Comparison of ENCODE assay signal across 7 cellular contexts in genomic region chr6:57267586-57268293, GRCh38. TPM values are rescaled to one million over a fixed set of nuclear protein-coding genes. Genes with fewer than 3 reads are reported as not detected.
DNase-seq lines count a peak whose midpoint lies in the region; ATAC-seq, FAIRE-seq and TF ChIP-seq lines count a peak whose summit lies in the region.

No MANE protein-coding gene starts in this region.

- POLR2A ChIA-PET in T-cell (lab: Charles Lee) = no interaction called here

- no peaks in the 10 kb centered on the region for H3K36me3 ChIP-seq in muscle layer of colon (ENCODE audit: insufficient read depth, low read length)
- H3K36me3 ChIP-seq in upper lobe of left lung = no peaks in the 10 kb centered on the region

- no peak for TF ChIP-seq EP300 in upper lobe of left lung (IDR thresholded peaks at IDR 0.05)

- no peaks in the 10 kb centered on the region for H3K36me3 Mint-ChIP-seq in T-cell

- ATAC-seq in T-cell (replicated peaks in 1 of 4) = peak in 1 of 4 experiments; percentile 42
- ATAC-seq in upper lobe of left lung (ENCODE audit: low FRiP score in 2 of 2) = peak; percentile 66 to 95

- no peak overlapping the region for H3K27ac Mint-ChIP-seq in T-cell

- no peak for TF ChIP-seq POLR2A in upper lobe of left lung (IDR thresholded peaks at IDR 0.05)

- no peak overlapping the region for H3K9ac ChIP-seq in muscle layer of colon (ENCODE audit: low read length)

- H3K4me1 ChIP-seq in muscle layer of colon (ENCODE audit: insufficient read depth, low read length) (peaks cover 55% of the 10 kb centered on the region), upper lobe of left lung (peaks cover 0 to 4% (median 0%) of the 10 kb centered on the region in 4 donors)

- CTCF ChIA-PET in T-cell (lab: Charles Lee) = interaction anchor here (0.6 to 3.6 kb wide), 5 partner anchors 48 to 701 kb away, joined by 3 to 22 read pairs (median 3); partner anchors contain the start of gene PRIM2 (in 1 of the 2)

- peaks cover 12 to 17% of the 10 kb centered on the region in 2 donors for H3K27me3 Mint-ChIP-seq in T-cell

- DNase-seq in ELF-1 (ENCODE audit: low read depth, low spot score) = peak; percentile 50
- peak; percentile 19 for DNase-seq in HuH-7 (ENCODE audit: low spot score)
- peak in 25 of 34 experiments; percentile 3 to 39 (median 19) for DNase-seq in T-cell
- DNase-seq in effector CD8-positive, alpha-beta T cell (lab: John Stamatoyannopoulos, UW) = peak; percentile 11
- peak in 1 of 2 donors; percentile 39 for DNase-seq in upper lobe of left lung
- DNase-seq in GM19239 (ENCODE audit: insufficient read length, low spot score) = no peak

- WGBS in upper lobe of left lung, 2 donors = 76 to 77% methylated on average over 10 of the region's 10 CpGs

- no peak for FAIRE-seq in GM19239 (lab: Jason Lieb, UNC)

- H3K4me3 ChIP-seq in muscle layer of colon (ENCODE audit: low read depth in 1 of 2, low read length in 2 of 2) (peak overlapping the region in 1 of 2 donors; percentile 3), upper lobe of left lung (no peak overlapping the region)

- H3K4me3 Mint-ChIP-seq in T-cell = no peak overlapping the region

- peak overlapping the region; percentile 45 for H3K27ac ChIP-seq in muscle layer of colon (ENCODE audit: low read depth, low read length)
- H3K27ac ChIP-seq in upper lobe of left lung = no peak overlapping the region

- no peaks in the 10 kb centered on the region for H3K27me3 ChIP-seq in muscle layer of colon (ENCODE audit: control insufficient read depth in 1 of 2, insufficient read depth in 2 of 2, low read length in 2 of 2)
- H3K27me3 ChIP-seq in upper lobe of left lung = no peaks in the 10 kb centered on the region

- no peaks in the 10 kb centered on the region for H3K9me3 Mint-ChIP-seq in T-cell

- H3K4me1 Mint-ChIP-seq in T-cell = no peaks in the 10 kb centered on the region

- no peaks in the 10 kb centered on the region for H3K9me3 ChIP-seq in muscle layer of colon (ENCODE audit: low read length)
- no peaks in the 10 kb centered on the region for H3K9me3 ChIP-seq in upper lobe of left lung

- peak in 5 of 6 experiments; percentile 19 to 66 (median 53) for TF ChIP-seq CTCF in upper lobe of left lung (IDR thresholded peaks at IDR 0.05)

RNA-seq across cellular contexts. Expression of gene RAB23, which starts 45.6 kb away (rescaled TPM):
- total RNA-seq in T-cell (1 to 10 TPM in 2 of 5 donors, under 1 TPM in 3; 0.23 to 1.6 (median 0.82) TPM), upper lobe of left lung (10 to 100 TPM in 2 of 6 donors, 1 to 10 TPM in 4; 6.3 to 19.7 (median 9.1) TPM)

RNA-seq across cellular contexts. Expression of gene PRIM2, which starts 49.7 kb away (rescaled TPM):
- total RNA-seq in T-cell (10 to 100 TPM; 11.5 to 17.9 (median 12.0) TPM), upper lobe of left lung (10 to 100 TPM in 1 of 6 donors, 1 to 10 TPM in 5; 5.2 to 13.5 (median 7.3) TPM)
